12 cellular contexts compared by ENCODE assay signal in the genomic region with DNA sequence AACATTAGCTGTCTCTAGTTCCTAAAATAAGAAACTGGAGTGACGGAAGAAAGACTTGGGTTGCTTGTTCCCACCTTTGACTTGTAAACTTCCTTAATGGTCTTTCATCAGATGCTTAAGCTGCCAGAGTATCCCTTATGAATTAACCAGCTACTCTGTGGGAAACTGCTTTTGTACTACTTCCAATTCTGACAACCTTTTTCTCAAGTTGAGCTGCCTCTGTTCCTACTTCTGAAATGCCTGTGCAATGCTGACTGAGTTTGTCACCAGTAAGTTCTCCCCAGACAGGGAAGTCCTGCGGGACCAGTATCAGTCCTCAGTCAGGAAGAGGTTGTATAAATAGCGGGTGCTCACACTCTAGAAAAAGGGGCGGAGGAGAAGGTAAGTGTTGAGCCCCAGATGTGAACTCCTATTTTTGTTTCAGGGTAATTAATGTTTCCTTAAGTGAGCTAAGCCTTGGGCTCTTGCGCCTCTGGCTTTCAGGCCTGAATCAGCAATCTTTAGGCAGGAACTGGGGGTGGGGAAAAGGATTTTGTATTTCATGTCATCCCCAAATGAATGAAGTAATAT.
A peak's percentile ranks its signal among the peaks of the same experiment; 100 is the strongest.
DNase-seq lines count a peak whose midpoint lies in the region; ATAC-seq and TF ChIP-seq lines count a peak whose summit lies in the region.
"Had no signal": no experiment of that assay in that cellular context is flagged by ENCODE, and none has a peak within 500 bp of the region (broad histone marks: within the 10 kb centered on the region; RNA-seq: fewer than 3 reads in every experiment).

No MANE protein-coding gene starts in this region.

- H3K4me3 Mint-ChIP-seq in dendritic cell treated with granulocyte-macrophage colony-stimulating factor and Interleukin-4, amounts not matched to agents 40 ng/mL and 50 ng/mL, for 4 days, result no peak overlapping the region
- peak overlapping the region; percentile 76 for H3K4me3 Mint-ChIP-seq in nephron progenitor cell
- no peak overlapping the region for H3K4me3 Mint-ChIP-seq in endothelial cell (ENCODE audit: unreplicated experiment)
- H3K4me3 Mint-ChIP-seq: T-helper 1 cell treated with Interleukin-12 subunit alpha and Interleukin-12 subunit beta and Interleukin-4 antibody, amounts not matched to agents 30 μg/mL and 1 μg/mL, for 36 hours had no signal

- intact Hi-C loops in dendritic cell treated with granulocyte-macrophage colony-stimulating factor and Interleukin-4, amounts not matched to agents 40 ng/mL and 50 ng/mL, for 4 days (cut with micrococcal nuclease), result no loop called here

- no peaks in the 10 kb centered on the region for H3K36me3 Mint-ChIP-seq in dendritic cell treated with granulocyte-macrophage colony-stimulating factor and Interleukin-4, amounts not matched to agents 40 ng/mL and 50 ng/mL, for 4 days (ENCODE audit: low read depth)
- H3K36me3 Mint-ChIP-seq in nephron progenitor cell (ENCODE audit: low read depth) (no peaks in the 10 kb centered on the region), endothelial cell (ENCODE audit: low read depth, unreplicated experiment) (no peaks in the 10 kb centered on the region)

- H3K27me3 Mint-ChIP-seq in dendritic cell treated with granulocyte-macrophage colony-stimulating factor and Interleukin-4, amounts not matched to agents 40 ng/mL and 50 ng/mL, for 4 days, result peaks cover 10% of the 10 kb centered on the region
- H3K27me3 Mint-ChIP-seq in nephron progenitor cell (ENCODE audit: low read depth, poor library complexity), result no peaks in the 10 kb centered on the region
- H3K27me3 Mint-ChIP-seq in endothelial cell (ENCODE audit: unreplicated experiment), result peaks cover 1% of the 10 kb centered on the region

- no peak for TF ChIP-seq POLR2A in GM18505 (IDR thresholded peaks at IDR 0.05; ENCODE audit: borderline replicate concordance, extremely low read depth, insufficient read depth, insufficient read length)

- H3K27ac Mint-ChIP-seq in dendritic cell treated with granulocyte-macrophage colony-stimulating factor and Interleukin-4, amounts not matched to agents 40 ng/mL and 50 ng/mL, for 4 days, result peak overlapping the region; percentile 13
- H3K27ac Mint-ChIP-seq in nephron progenitor cell (peak overlapping the region; percentile 97), endothelial cell (ENCODE audit: unreplicated experiment) (no peak overlapping the region)
- H3K27ac Mint-ChIP-seq: T-helper 1 cell treated with Interleukin-12 subunit alpha and Interleukin-12 subunit beta and Interleukin-4 antibody, amounts not matched to agents 30 μg/mL and 1 μg/mL, for 36 hours had no signal

- in situ Hi-C loops in KBM-7 (cut with MboI; ENCODE audit: low pct_unique_long_range_greater_than_20kb, low sequenced_read_pairs) (loop anchor here (25.0 kb wide), 1 partner anchor 474 kb away; no protein-coding TSS in a partner anchor), ACHN (cut with HindIII; ENCODE audit: low pct_ligation_motif_present, low pct_unique_long_range_greater_than_20kb, low sequenced_read_pairs) (no loop called here)

- TF ChIP-seq CTCF in nephron progenitor cell (IDR thresholded peaks at IDR 0.05) (no peak), endothelial cell (IDR thresholded peaks at IDR 0.05; ENCODE audit: unreplicated experiment) (no peak)

- DNase-seq in KBM-7 (peak; percentile 21), nephron progenitor cell (peak; percentile 12), ACHN (no peak), ureter (ENCODE audit: low spot score) (no peak), endothelial cell (ENCODE audit: low spot score) (no peak), iPS-NIHi11 (ENCODE audit: low spot score) (no peak)
- DNase-seq: DMS153, mesenchymal stem cell, NCI-H2029 had no signal

- H3K4me1 Mint-ChIP-seq in dendritic cell treated with granulocyte-macrophage colony-stimulating factor and Interleukin-4, amounts not matched to agents 40 ng/mL and 50 ng/mL, for 4 days (ENCODE audit: low read depth), result peaks cover 13% of the 10 kb centered on the region
- H3K4me1 Mint-ChIP-seq in nephron progenitor cell (peaks cover 93% of the 10 kb centered on the region), endothelial cell (ENCODE audit: unreplicated experiment) (peaks cover 32% of the 10 kb centered on the region)

- no peaks in the 10 kb centered on the region for H3K9me3 Mint-ChIP-seq in dendritic cell treated with granulocyte-macrophage colony-stimulating factor and Interleukin-4, amounts not matched to agents 40 ng/mL and 50 ng/mL, for 4 days
- H3K9me3 Mint-ChIP-seq in nephron progenitor cell (no peaks in the 10 kb centered on the region), endothelial cell (ENCODE audit: unreplicated experiment) (no peaks in the 10 kb centered on the region)
- H3K9me3 Mint-ChIP-seq: T-helper 1 cell treated with Interleukin-12 subunit alpha and Interleukin-12 subunit beta and Interleukin-4 antibody, amounts not matched to agents 30 μg/mL and 1 μg/mL, for 36 hours had no signal

- peak; percentile 50 for ATAC-seq in GM18505 (IDR thresholded peaks at IDR 0.05; ENCODE audit: unreplicated experiment)

Comparison
In these comparisons a context has a peak if more than half of its experiments do, and no peak if none do; other contexts are left out.
1. DNase-seq: peak in KBM-7 (single experiment) and nephron progenitor cell (single experiment); none in ACHN (single experiment), ureter (single experiment), endothelial cell (single experiment) and iPS-NIHi11 (single experiment).